ENCODE assay signal across 8 cellular contexts in genomic region chr14:75259510-75259855, GRCh38. TPM values are rescaled to one million over a fixed set of nuclear protein-coding genes. Genes with fewer than 3 reads are reported as not detected.
DNase-seq lines count a peak whose midpoint lies in the region; ATAC-seq and TF ChIP-seq lines count a peak whose summit lies in the region.

No MANE protein-coding gene starts in this region.

- H3K9me3 Mint-ChIP-seq in stimulated activated effector memory CD8-positive, alpha-beta T cell treated with anti-CD3 and anti-CD28 coated beads, Interleukin-12 subunit alpha, Interleukin-12 subunit beta, amount 100 ng/mL, for 72 hours, result no peaks in the 10 kb centered on the region

- H3K79me2 ChIP-seq in KMS-11 (ENCODE audit: insufficient read depth, low read depth), result no peaks in the 10 kb centered on the region

- H3K4me1 Mint-ChIP-seq in stimulated activated effector memory CD8-positive, alpha-beta T cell treated with anti-CD3 and anti-CD28 coated beads, Interleukin-12 subunit alpha, Interleukin-12 subunit beta, amount 100 ng/mL, for 72 hours, result peaks cover 33% of the 10 kb centered on the region

- no peaks in the 10 kb centered on the region for H3K9me3 ChIP-seq in adipocyte (ENCODE audit: control insufficient read depth, low read length)
- no peaks in the 10 kb centered on the region for H3K9me3 ChIP-seq in iPS-18c (ENCODE audit: control insufficient read depth, insufficient read depth, low read length)

- H3K36me3 ChIP-seq in KMS-11 (ENCODE audit: insufficient read depth), result no peaks in the 10 kb centered on the region
- H3K36me3 ChIP-seq in adipocyte (ENCODE audit: control insufficient read depth, insufficient read depth, low read length, severe bottlenecking), result no peaks in the 10 kb centered on the region

- H3K4me3 ChIP-seq in KMS-11 (IDR thresholded peaks at IDR 0.05; ENCODE audit: insufficient read depth, low read depth, low read length) (no peak overlapping the region), adipocyte (ENCODE audit: low read length) (peak overlapping the region; percentile 77), iPS-18c (ENCODE audit: insufficient read depth, low read depth, low read length) (peak overlapping the region; percentile 70)

- TF ChIP-seq CTCF in KMS-11 (conservative IDR thresholded peaks at IDR 0.05; ENCODE audit: low read depth, low read length), result no peak

- H3K9ac ChIP-seq in KMS-11 (peak overlapping the region; percentile 80; the same call in 1 of the 2 replicates), adipocyte (ENCODE audit: low read length) (peak overlapping the region; percentile 90)

- H2AFZ ChIP-seq in KMS-11 (ENCODE audit: low read depth), result peak overlapping the region; percentile 59

- no peaks in the 10 kb centered on the region for H4K20me1 ChIP-seq in KMS-11 (ENCODE audit: insufficient read depth)

- ATAC-seq in stimulated activated effector memory CD8-positive, alpha-beta T cell treated with anti-CD3 and anti-CD28 coated beads, Interleukin-12 subunit alpha, Interleukin-12 subunit beta, amount 100 ng/mL, for 72 hours, result no peak
- no peak for ATAC-seq in GM19395 (IDR thresholded peaks at IDR 0.05; ENCODE audit: unreplicated experiment)

- DNase-seq in DMS 273 treated with DMSO at 0.1 percent for 48 hours (lab: John Stamatoyannopoulos, UW), result peak; percentile 57
- no peak for DNase-seq in adipocyte (ENCODE audit: low read depth)
- no peak for DNase-seq in stimulated activated effector memory CD8-positive, alpha-beta T cell treated with anti-CD3 and anti-CD28 coated beads, Interleukin-12 subunit alpha, Interleukin-12 subunit beta, amount 100 ng/mL, for 72 hours (ENCODE audit: low spot score in 2 of 2)
- DNase-seq in stimulated activated CD4-positive, alpha-beta T cell treated with anti-CD3 and anti-CD28 coated beads, Interleukin-1b, Interleukin-23, amount 100 ng/mL, for 48 hours, result no peak
- no peak for DNase-seq in HT-29 (ENCODE audit: low spot score)

- H3K36me3 Mint-ChIP-seq in stimulated activated effector memory CD8-positive, alpha-beta T cell treated with anti-CD3 and anti-CD28 coated beads, Interleukin-12 subunit alpha, Interleukin-12 subunit beta, amount 100 ng/mL, for 72 hours, result peaks cover 11% of the 10 kb centered on the region

- peak overlapping the region; percentile 40; the same call in 1 of the 2 replicates for H3K4me2 ChIP-seq in KMS-11

- peak overlapping the region; percentile 69 for H3K4me3 Mint-ChIP-seq in stimulated activated effector memory CD8-positive, alpha-beta T cell treated with anti-CD3 and anti-CD28 coated beads, Interleukin-12 subunit alpha, Interleukin-12 subunit beta, amount 100 ng/mL, for 72 hours

- H3K27ac Mint-ChIP-seq in stimulated activated effector memory CD8-positive, alpha-beta T cell treated with anti-CD3 and anti-CD28 coated beads, Interleukin-12 subunit alpha, Interleukin-12 subunit beta, amount 100 ng/mL, for 72 hours, result peak overlapping the region; percentile 97

- H3K27ac ChIP-seq in KMS-11, result peak overlapping the region; percentile 73

- peaks cover 34% of the 10 kb centered on the region for H3K4me1 ChIP-seq in KMS-11 (ENCODE audit: low read depth, poor library complexity, severe bottlenecking)
- peaks cover 34% of the 10 kb centered on the region for H3K4me1 ChIP-seq in adipocyte (ENCODE audit: control insufficient read depth, insufficient read depth, low read length)

- H3K27me3 ChIP-seq in KMS-11 (ENCODE audit: insufficient read depth, low read depth) (no peaks in the 10 kb centered on the region), adipocyte (replicated peaks; ENCODE audit: control insufficient read depth, insufficient read depth, low read length) (no peaks in the 10 kb centered on the region)

RNA-seq across cellular contexts. Expression of gene FOS, which starts 19.1 kb away (rescaled TPM):
- 616 and 667 TPM in 2 replicates for total RNA-seq in HT-29 (2014; rRNA removed; shearing (Covaris generic))
